ENCODE assay signal across 14 cellular contexts in genomic region chr14:65501328-65501727, GRCh38.
DNase-seq lines count a peak whose midpoint lies in the region; ATAC-seq, FAIRE-seq and TF ChIP-seq lines count a peak whose summit lies in the region.
"Had no signal": no experiment of that assay in that cellular context is flagged by ENCODE, and none has a peak within 500 bp of the region (broad histone marks: within the 10 kb centered on the region; RNA-seq: fewer than 3 reads in every experiment).

No MANE protein-coding gene starts in this region.

- H3K36me3 ChIP-seq in K562 (ENCODE audit: control insufficient read depth, insufficient read depth, low read length) (no peaks in the 10 kb centered on the region), mammary epithelial cell (ENCODE audit: insufficient read depth, low read length) (no peaks in the 10 kb centered on the region)
- H3K36me3 ChIP-seq: ovary, thoracic aorta had no signal

- H3K27ac ChIP-seq in K562 (ENCODE audit: extremely low read depth, low read depth, low read length) (no peak overlapping the region), mammary epithelial cell (ENCODE audit: insufficient read depth, low read depth, low read length) (no peak overlapping the region)
- H3K27ac ChIP-seq: coronary artery, ovary, thoracic aorta had no signal

- H3K9me3 Mint-ChIP-seq in activated CD8-positive, alpha-beta memory T cell treated with anti-CD3 and anti-CD28 coated beads, Interleukin-2, amount 10 ng/mL, durations not matched to agents 7 days and 5 days (ENCODE audit: low read depth) = peaks cover 6% of the 10 kb centered on the region
- peaks cover 4 to 8% of the 10 kb centered on the region in 2 donors for H3K9me3 Mint-ChIP-seq in stimulated activated naive CD8-positive, alpha-beta T cell treated with anti-CD3 and anti-CD28 coated beads, Interleukin-15, amount 100 ng/mL, for 72 hours

- H3K27me3 Mint-ChIP-seq in activated CD8-positive, alpha-beta memory T cell treated with anti-CD3 and anti-CD28 coated beads, Interleukin-2, amount 10 ng/mL, durations not matched to agents 7 days and 5 days = no peaks in the 10 kb centered on the region
- H3K27me3 Mint-ChIP-seq in stimulated activated naive CD8-positive, alpha-beta T cell treated with anti-CD3 and anti-CD28 coated beads, Interleukin-15, amount 100 ng/mL, for 72 hours = no peaks in the 10 kb centered on the region

- H3K27me3 ChIP-seq in K562 (ENCODE audit: control insufficient read depth in 2 of 2, insufficient read depth in 2 of 2, low read length in 2 of 2) (no peaks in the 10 kb centered on the region), mammary epithelial cell (ENCODE audit: insufficient read depth, low read length) (no peaks in the 10 kb centered on the region)
- H3K27me3 ChIP-seq: ovary had no signal

- no peak overlapping the region for H3K27ac Mint-ChIP-seq in activated CD8-positive, alpha-beta memory T cell treated with anti-CD3 and anti-CD28 coated beads, Interleukin-2, amount 10 ng/mL, durations not matched to agents 7 days and 5 days
- H3K27ac Mint-ChIP-seq in stimulated activated naive CD8-positive, alpha-beta T cell treated with anti-CD3 and anti-CD28 coated beads, Interleukin-15, amount 100 ng/mL, for 72 hours = peak overlapping the region in 1 of 2 donors; percentile 52

- intact Hi-C loops in K562 (cut with micrococcal nuclease) (no loop called here), mammary epithelial cell (cut with micrococcal nuclease) (no loop called here)

- no peak overlapping the region for H3K4me3 ChIP-seq in K562
- no peak overlapping the region for H3K4me3 ChIP-seq in mammary epithelial cell (replicated peaks in 1 of 3; ENCODE audit: insufficient read depth in 1 of 3, low read depth in 2 of 3, low read length in 3 of 3)
- H3K4me3 ChIP-seq: coronary artery, ovary, thoracic aorta had no signal

- H3K9ac ChIP-seq in K562 (ENCODE audit: insufficient read depth in 1 of 2, low read depth in 2 of 2, low read length in 2 of 2) = no peak overlapping the region
- H3K9ac ChIP-seq in mammary epithelial cell (ENCODE audit: insufficient read depth, low read length) = no peak overlapping the region

- H3K9me3 ChIP-seq in K562 (replicated peaks; ENCODE audit: control insufficient read depth, insufficient read depth, low read depth, low read length) (0 out of 2 replicates have a peak, but pooled peaks cover 4% of the 10 kb centered on the region), mammary epithelial cell (replicated peaks; ENCODE audit: insufficient read depth, low read length) (no peaks in the 10 kb centered on the region)
- H3K9me3 ChIP-seq: ovary, thoracic aorta had no signal

- no peak for TF ChIP-seq EP300 in K562 (IDR thresholded peaks at IDR 0.05; ENCODE audit: low read length)

- dilution Hi-C loops in mammary epithelial cell (cut with HindIII; ENCODE audit: low sequenced_read_pairs) = no loop called here

- no peaks in the 10 kb centered on the region for H4K20me1 ChIP-seq in K562 (replicated peaks; ENCODE audit: control insufficient read depth, insufficient read depth, low read length)
- H4K20me1 ChIP-seq in mammary epithelial cell (ENCODE audit: insufficient read depth, low read length) = no peaks in the 10 kb centered on the region

- DNase-seq in activated CD8-positive, alpha-beta memory T cell treated with anti-CD3 and anti-CD28 coated beads, Interleukin-2, amount 10 ng/mL, durations not matched to agents 7 days and 5 days = no peak
- DNase-seq in activated CD8-positive, alpha-beta memory T cell treated with anti-CD3 and anti-CD28 coated beads, Interleukin-2, amount 50 U/mL, for 4 hours = no peak
- DNase-seq in K562 (ENCODE audit: extremely low read depth in 1 of 4, low spot score in 3 of 4) (no peak), dermis blood vessel endothelial cell (no peak), HT-29 (ENCODE audit: low spot score) (no peak), mammary epithelial cell (no peak)
- no peak for DNase-seq in stimulated activated naive CD8-positive, alpha-beta T cell treated with anti-CD3 and anti-CD28 coated beads, Interleukin-15, amount 100 ng/mL, for 72 hours
- DNase-seq: KBM-7, NCI-H146, NCI-H524, ovary had no signal

- BruUV-seq in K562 (replicated peaks; lab: Mats Ljungman, UMichigan) (no TSS peak), mammary epithelial cell (replicated peaks; lab: Mats Ljungman, UMichigan) (no TSS peak)

- H3K79me2 ChIP-seq in K562 (ENCODE audit: control insufficient read depth, insufficient read depth, low read length) (no peaks in the 10 kb centered on the region), mammary epithelial cell (ENCODE audit: insufficient read depth, low read length) (no peaks in the 10 kb centered on the region)

- peaks cover 42% of the 10 kb centered on the region for H3K4me1 Mint-ChIP-seq in activated CD8-positive, alpha-beta memory T cell treated with anti-CD3 and anti-CD28 coated beads, Interleukin-2, amount 10 ng/mL, durations not matched to agents 7 days and 5 days
- peaks cover 55% of the 10 kb centered on the region for H3K4me1 Mint-ChIP-seq in stimulated activated naive CD8-positive, alpha-beta T cell treated with anti-CD3 and anti-CD28 coated beads, Interleukin-15, amount 100 ng/mL, for 72 hours

- peak; percentile 51 for ATAC-seq in activated CD8-positive, alpha-beta memory T cell treated with anti-CD3 and anti-CD28 coated beads, Interleukin-2, amount 10 ng/mL, durations not matched to agents 7 days and 5 days
- peak; percentile 37 for ATAC-seq in HG02623 (IDR thresholded peaks at IDR 0.05; ENCODE audit: unreplicated experiment)
- peak; percentile 59 for ATAC-seq in K562
- ATAC-seq in stimulated activated naive CD8-positive, alpha-beta T cell treated with anti-CD3 and anti-CD28 coated beads, Interleukin-15, amount 100 ng/mL, for 72 hours = peak; percentile 65

- CTCF ChIA-PET in activated CD8-positive, alpha-beta memory T cell treated with anti-CD3 and anti-CD28 coated beads, Interleukin-2, amount 10 ng/mL, durations not matched to agents 7 days and 5 days (lab: Charles Lee) = interaction anchor here (0.8 kb wide), 2 partner anchors 46 to 90 kb away, joined by 3 read pairs; no protein-coding TSS in a partner anchor
- CTCF ChIA-PET in K562 (lab: Yijun Ruan, JAX; ENCODE audit: low intra/inter-chr PET ratio) = interaction anchor here (0.6 kb wide), 1 partner anchor 24 kb away, joined by 4 read pairs; no protein-coding TSS in a partner anchor
- CTCF ChIA-PET in mammary epithelial cell (lab: Charles Lee; ENCODE audit: low non-redundant PET) = interaction anchor here (0.6 kb wide), 1 partner anchor 323 kb away, joined by 3 read pairs; no protein-coding TSS in a partner anchor

- TF ChIP-seq RAD21 in K562 (CRISPR knock-in tag; conservative IDR thresholded peaks at IDR 0.05 in 1 of 2, IDR thresholded peaks at IDR 0.05 in 1 of 2) = no peak

- in situ Hi-C loops in K562 (cut with MboI) (no loop called here), mammary epithelial cell (cut with MboI; ENCODE audit: low sequenced_read_pairs in 2 of 2) (no loop called here)

- H3K4me3 Mint-ChIP-seq in activated CD8-positive, alpha-beta memory T cell treated with anti-CD3 and anti-CD28 coated beads, Interleukin-2, amount 10 ng/mL, durations not matched to agents 7 days and 5 days = no peak overlapping the region
- peak overlapping the region in 1 of 2 donors; percentile 16 for H3K4me3 Mint-ChIP-seq in stimulated activated naive CD8-positive, alpha-beta T cell treated with anti-CD3 and anti-CD28 coated beads, Interleukin-15, amount 100 ng/mL, for 72 hours

- H3K4me2 ChIP-seq in K562 (ENCODE audit: insufficient read depth, low read length) = no peak overlapping the region
- no peak overlapping the region for H3K4me2 ChIP-seq in mammary epithelial cell (ENCODE audit: insufficient read depth, low read depth, low read length)

- H3K4me1 ChIP-seq in K562 (replicated peaks in 1 of 2; ENCODE audit: control insufficient read depth in 2 of 2, insufficient read depth in 2 of 2, low read length in 2 of 2) = no peaks in the 10 kb centered on the region
- H3K4me1 ChIP-seq in mammary epithelial cell (ENCODE audit: insufficient read depth, low read length) = peaks cover 4% of the 10 kb centered on the region

- H3K9me1 ChIP-seq in K562 (ENCODE audit: control insufficient read depth, insufficient read depth, low read length) = no peaks in the 10 kb centered on the region

- TF ChIP-seq CTCF in K562 (IDR thresholded peaks at IDR 0.05 in 2 of 3, conservative IDR thresholded peaks at IDR 0.05 in 1 of 3; ENCODE audit: insufficient read depth in 2 of 3, low read depth in 1 of 3, low read length in 3 of 3) (no peak), mammary epithelial cell (conservative IDR thresholded peaks at IDR 0.05 in 1 of 2, IDR thresholded peaks at IDR 0.05 in 1 of 2; ENCODE audit: extremely low read depth in 1 of 2, insufficient read depth in 1 of 2, low read depth in 1 of 2, low read length in 2 of 2) (peak in 1 of 2 donors; percentile 22)

- no peak for TF ChIP-seq POLR2A in K562 (conservative IDR thresholded peaks at IDR 0.05)

- POLR2A ChIA-PET in K562 (lab: Yijun Ruan, JAX) = interaction anchor here (0.6 to 0.7 kb wide), 2 partner anchors 16 to 544 kb away, joined by 3 read pairs; no protein-coding TSS in a partner anchor

- H3K36me3 Mint-ChIP-seq in activated CD8-positive, alpha-beta memory T cell treated with anti-CD3 and anti-CD28 coated beads, Interleukin-2, amount 10 ng/mL, durations not matched to agents 7 days and 5 days = peaks cover 31% of the 10 kb centered on the region

- FAIRE-seq in K562 (lab: Jason Lieb, UNC) = no peak

- H2AFZ ChIP-seq in K562 (ENCODE audit: low read depth, low read length) = no peak overlapping the region
- H2AFZ ChIP-seq in mammary epithelial cell (ENCODE audit: low read depth, low read length) = no peak overlapping the region

TF ChIP-seq in K562, 482 proteins besides CTCF, POLR2A, EP300 and RAD21 (continues in another document):
- TF ChIP-seq PHF21A (IDR thresholded peaks at IDR 0.05; ENCODE audit: borderline replicate concordance, low read depth) (no peak), FOXK1 (CRISPR knock-in tag; IDR thresholded peaks at IDR 0.05; ENCODE audit: borderline replicate concordance) (no peak)
